15 cellular contexts compared by ENCODE assay signal in the genomic region with DNA sequence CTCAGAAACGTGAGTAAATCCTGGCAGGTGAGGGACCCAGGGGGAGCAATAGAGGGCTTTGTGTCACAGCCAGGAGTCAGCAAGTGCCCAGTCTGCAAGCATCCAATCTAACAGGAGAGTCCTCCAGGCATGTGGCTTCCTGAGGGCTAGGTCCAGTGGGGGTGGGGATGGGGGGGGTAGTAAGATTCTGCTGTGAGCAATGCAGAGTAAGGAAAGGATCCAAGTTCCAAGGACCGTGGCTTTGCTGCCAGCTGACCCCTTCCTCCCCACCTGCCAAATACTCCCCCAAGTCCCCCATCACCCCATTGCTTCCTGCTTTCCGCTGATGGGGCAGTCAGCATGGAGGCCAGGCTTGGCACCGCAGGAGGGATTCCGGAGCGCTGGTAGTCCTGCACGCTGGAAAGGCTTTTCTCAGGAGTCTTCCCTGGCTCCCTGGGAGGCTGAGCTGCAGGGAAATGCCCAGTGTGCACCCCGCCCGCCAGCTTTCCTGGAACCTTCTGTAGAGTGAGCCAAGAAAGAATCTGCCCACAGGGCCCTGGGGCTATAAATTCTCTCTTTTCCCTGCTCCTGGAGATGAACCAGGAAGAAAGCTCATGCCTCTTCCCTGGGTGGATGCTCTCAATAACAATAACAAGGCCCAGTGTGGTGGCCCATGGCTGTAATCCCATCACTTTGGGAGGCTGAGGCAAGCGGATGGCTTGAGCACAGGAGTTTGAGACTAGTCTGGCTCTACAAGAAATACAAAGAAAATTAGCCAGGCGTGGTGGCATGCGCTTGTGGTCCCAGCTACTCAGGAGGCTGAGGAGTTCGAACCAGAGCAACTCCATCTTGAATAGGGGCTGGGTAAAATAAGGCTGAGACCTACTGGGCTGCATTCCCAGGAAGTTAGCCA. TPM values are rescaled to one million over a fixed set of nuclear protein-coding genes. Genes with fewer than 3 reads are reported as not detected.
DNase-seq lines count a peak whose midpoint lies in the region; ATAC-seq, FAIRE-seq and TF ChIP-seq lines count a peak whose summit lies in the region.
"Had no signal": no experiment of that assay in that cellular context is flagged by ENCODE, and none has a peak within 500 bp of the region (broad histone marks: within the 10 kb centered on the region; RNA-seq: fewer than 3 reads in every experiment).

No MANE protein-coding gene starts in this region.

- H3K27ac ChIP-seq in ACC112 (ENCODE audit: low read depth, low read length) (peak overlapping the region; percentile 34; the same call in 1 of the 2 replicates), K562 (ENCODE audit: extremely low read depth, low read depth, low read length) (peak overlapping the region; percentile 37; the same call in 1 of the 3 replicates), tibial nerve (no peak overlapping the region)
- H3K27ac ChIP-seq: HL-60 had no signal

- no peaks in the 10 kb centered on the region for H3K9me1 ChIP-seq in K562 (ENCODE audit: control insufficient read depth, insufficient read depth, low read length)

- H3K79me2 ChIP-seq in ACC112 (ENCODE audit: control insufficient read depth, insufficient read depth, low read length, unreplicated experiment) (no peaks in the 10 kb centered on the region), K562 (ENCODE audit: control insufficient read depth, insufficient read depth, low read length) (no peaks in the 10 kb centered on the region)

- ATAC-seq in K562: peak; percentile 23
- no peak for ATAC-seq in naive thymus-derived CD8-positive, alpha-beta T cell
- ATAC-seq in sciatic nerve: no peak
- ATAC-seq in GM18511 (IDR thresholded peaks at IDR 0.05; ENCODE audit: unreplicated experiment): no peak
- ATAC-seq: activated naive CD4-positive, alpha-beta T cell treated with anti-CD3 and anti-CD28 coated beads, Interleukin-2, amount 50 U/mL, for 72 hours had no signal

- peaks cover 0 to 2% (median 0%) of the 10 kb centered on the region in 5 donors for H3K27me3 Mint-ChIP-seq in naive thymus-derived CD8-positive, alpha-beta T cell

- no peak overlapping the region for H2AFZ ChIP-seq in ACC112 (ENCODE audit: low read length, unreplicated experiment)
- peak overlapping the region; percentile 65 for H2AFZ ChIP-seq in K562 (ENCODE audit: low read depth, low read length)

- TF ChIP-seq EP300 in K562 (IDR thresholded peaks at IDR 0.05; ENCODE audit: low read length) (no peak), tibial nerve (IDR thresholded peaks at IDR 0.05) (no peak)

- no peaks in the 10 kb centered on the region for H3K9me3 ChIP-seq in K562 (replicated peaks; ENCODE audit: control insufficient read depth, insufficient read depth, low read depth, low read length)
- H3K9me3 ChIP-seq in tibial nerve: no peaks in the 10 kb centered on the region

- 76% methylated on average over 12 of the region's 13 CpGs for WGBS in K562 (ENCODE audit: insufficient coverage, low coverage, missing lambda C conversion rate)
- WGBS in tibial nerve, 2 donors: 75 to 82% methylated on average over 13 of the region's 13 CpGs

- no peak for TF ChIP-seq CTCF in K562 (IDR thresholded peaks at IDR 0.05 in 2 of 3, conservative IDR thresholded peaks at IDR 0.05 in 1 of 3; ENCODE audit: insufficient read depth in 2 of 3, low read depth in 1 of 3, low read length in 3 of 3)
- TF ChIP-seq CTCF in tibial nerve (IDR thresholded peaks at IDR 0.05): no peak

- BruUV-seq in K562 (replicated peaks; lab: Mats Ljungman, UMichigan): no TSS peak

- H3K4me2 ChIP-seq in K562 (ENCODE audit: insufficient read depth, low read length): no peak overlapping the region

- peak overlapping the region in 2 of 10 donors; percentile 31 to 56 for H3K27ac Mint-ChIP-seq in naive thymus-derived CD8-positive, alpha-beta T cell
- H3K27ac Mint-ChIP-seq: nephron progenitor cell had no signal

- H3K27me3 ChIP-seq in ACC112 (ENCODE audit: insufficient read depth, low read length) (no peaks in the 10 kb centered on the region), K562 (ENCODE audit: control insufficient read depth in 2 of 2, insufficient read depth in 2 of 2, low read length in 2 of 2) (no peaks in the 10 kb centered on the region; a peak in 1 of 5 replicates), tibial nerve (no peaks in the 10 kb centered on the region)

- H4K20me1 ChIP-seq in K562 (replicated peaks; ENCODE audit: control insufficient read depth, insufficient read depth, low read length): no peaks in the 10 kb centered on the region

- POLR2A ChIA-PET in K562 (lab: Yijun Ruan, JAX): interaction anchor here (1.7 to 1.9 kb wide), 2 partner anchors 12 to 48 kb away, joined by 6 to 7 read pairs; no protein-coding TSS in a partner anchor
- POLR2A ChIA-PET in naive thymus-derived CD8-positive, alpha-beta T cell (lab: Charles Lee): no interaction called here

- no peaks in the 10 kb centered on the region for H3K9me3 Mint-ChIP-seq in naive thymus-derived CD8-positive, alpha-beta T cell
- H3K9me3 Mint-ChIP-seq: activated naive CD4-positive, alpha-beta T cell treated with anti-CD3 and anti-CD28 coated beads, Interleukin-2, amount 50 U/mL, for 72 hours had no signal

- no peak for FAIRE-seq in K562 (lab: Jason Lieb, UNC)

- H3K36me3 Mint-ChIP-seq in naive thymus-derived CD8-positive, alpha-beta T cell: no peaks in the 10 kb centered on the region
- H3K36me3 Mint-ChIP-seq: activated naive CD4-positive, alpha-beta T cell treated with anti-CD3 and anti-CD28 coated beads, Interleukin-2, amount 50 U/mL, for 72 hours had no signal

- H3K4me1 ChIP-seq in ACC112 (ENCODE audit: control insufficient read depth, insufficient read depth, low read length, unreplicated experiment) (peaks cover 19% of the 10 kb centered on the region), K562 (replicated peaks in 1 of 2; ENCODE audit: control insufficient read depth in 2 of 2, insufficient read depth in 2 of 2, low read length in 2 of 2) (peaks cover 29 to 39% of the 10 kb centered on the region in 2 experiments), tibial nerve (peaks cover 0 to 4% (median 0%) of the 10 kb centered on the region in 4 donors)

- in situ Hi-C loops in K562 (cut with MboI): no loop called here

- H3K9ac ChIP-seq in K562 (ENCODE audit: insufficient read depth in 1 of 2, low read depth in 2 of 2, low read length in 2 of 2): peak overlapping the region in 1 of 2 experiments; percentile 66; a peak in 1 of 4 replicates

- no peak overlapping the region for H3K4me3 ChIP-seq in ACC112 (ENCODE audit: low read depth, low read length)
- no peak overlapping the region for H3K4me3 ChIP-seq in K562
- H3K4me3 ChIP-seq in tibial nerve: no peak overlapping the region

- no peak overlapping the region for H3K4me3 Mint-ChIP-seq in naive thymus-derived CD8-positive, alpha-beta T cell
- H3K4me3 Mint-ChIP-seq: nephron progenitor cell had no signal

- CTCF ChIA-PET in K562 (lab: Yijun Ruan, JAX; ENCODE audit: low intra/inter-chr PET ratio): no interaction called here

- DNase-seq in H4 (ENCODE audit: low spot score): peak; percentile 72
- no peak for DNase-seq in K562 (ENCODE audit: extremely low read depth in 1 of 4, low spot score in 3 of 4)
- peak; percentile 60 for DNase-seq in kidney glomerular epithelial cell (lab: John Stamatoyannopoulos, UW)
- DNase-seq in tibial nerve (ENCODE audit: low spot score in 2 of 2): no peak
- DNase-seq in naive thymus-derived CD8-positive, alpha-beta T cell: no peak
- no peak for DNase-seq in sciatic nerve (ENCODE audit: low spot score)
- DNase-seq: AML-193, GDM1, MM.1S, NCI-H2171, nephron progenitor cell had no signal

- TF ChIP-seq POLR2A in K562 (conservative IDR thresholded peaks at IDR 0.05): no peak
- TF ChIP-seq POLR2A in tibial nerve (IDR thresholded peaks at IDR 0.05): no peak

- intact Hi-C loops in K562 (cut with micrococcal nuclease): no loop called here
- intact Hi-C loops in sciatic nerve (cut with DNase I): no loop called here

- peaks cover 0 to 3% (median 0%) of the 10 kb centered on the region in 4 donors for H3K4me1 Mint-ChIP-seq in naive thymus-derived CD8-positive, alpha-beta T cell

- H3K36me3 ChIP-seq in ACC112 (ENCODE audit: insufficient read depth, low read length) (no peaks in the 10 kb centered on the region), K562 (ENCODE audit: control insufficient read depth, insufficient read depth, low read length) (no peaks in the 10 kb centered on the region), tibial nerve (no peaks in the 10 kb centered on the region)

- TF ChIP-seq RAD21 in K562 (CRISPR knock-in tag; conservative IDR thresholded peaks at IDR 0.05 in 1 of 2, IDR thresholded peaks at IDR 0.05 in 1 of 2): no peak

TF ChIP-seq in K562, 482 proteins besides CTCF, POLR2A, EP300 and RAD21 (continues in another document):
- TF ChIP-seq ZNF197 (CRISPR knock-in tag; IDR thresholded peaks at IDR 0.05; ENCODE audit: low read depth): peak; percentile 58; the same call in 1 of the 2 replicates
- no peak for TF ChIP-seq ETV6 (IDR thresholded peaks at IDR 0.05; ENCODE audit: borderline replicate concordance in 1 of 2, low read depth in 2 of 2, low read length in 1 of 2)
- TF ChIP-seq ETV6 (CRISPR knock-in tag; IDR thresholded peaks at IDR 0.05; ENCODE audit: borderline replicate concordance): no peak
- TF ChIP-seq CREM (IDR thresholded peaks at IDR 0.05; ENCODE audit: low read depth): no peak
- no peak for TF ChIP-seq MEIS2 (IDR thresholded peaks at IDR 0.05; ENCODE audit: partially characterized antibody)

RNA-seq across cellular contexts. Expression of a gene that starts 46.1 kb away (rescaled TPM):
- total RNA-seq in H4 (2014; rRNA removed; shearing (Covaris generic)): 966 and 1,264 TPM in 2 replicates
- 340 and 424 TPM in 2 replicates for total RNA-seq in K562 (2011; cell fraction: chromatin; rRNA removed; ENCODE audit: low replicate concordance)
- total RNA-seq in K562 (2011; cell fraction: nucleolus; rRNA removed): 235 and 254 TPM in 2 replicates
- total RNA-seq in K562 (2011; cell fraction: nucleoplasm; rRNA removed): 466 and 809 TPM in 2 replicates
- 542 and 714 TPM in 2 replicates for total RNA-seq in K562 (2014; rRNA removed)
- total RNA-seq in K562 (2014; rRNA removed; fragmentation: Illumina TruSeq; extraction: Trizol): 854 and 941 TPM in 2 replicates
- total RNA-seq in K562 (2015; rRNA removed; fragmentation: Illumina TruSeq; extraction: Trizol): 794 and 802 TPM in 2 replicates
- 1,987 and 1,991 TPM in 2 replicates for total RNA-seq in K562 (2021)
- polyA plus RNA-seq in K562 (2011; rRNA removed): 692 and 749 TPM in 2 replicates
- 753 and 1,113 TPM in 2 replicates for polyA plus RNA-seq in K562 (2011; cell fraction: cytosol; rRNA removed)
- 360 and 464 TPM in 2 replicates for polyA plus RNA-seq in K562 (2011; cell fraction: nucleus; rRNA removed)
- polyA plus RNA-seq in K562 (2012): 2,840 and 5,114 TPM in 2 replicates
- 2,369 and 3,146 TPM in 2 replicates for polyA plus RNA-seq in K562 (2014; fragmentation: Illumina TruSeq; extraction: Trizol)
- polyA plus RNA-seq in K562 (2014; fragmentation: Nextera tagmentation; extraction: Ambion mirVana): 100 to 1,000 TPM; 370 to 426 TPM
- polyA plus RNA-seq in K562 (2014; rRNA removed): 1,104 and 1,916 TPM in 2 replicates
- polyA minus RNA-seq in K562 (2011; rRNA and poly(A)+ RNA removed): 797 and 971 TPM in 2 replicates
- 687 and 1,035 TPM in 2 replicates for polyA minus RNA-seq in K562 (2011; cell fraction: cytosol; rRNA and poly(A)+ RNA removed)
- 101 and 228 TPM in 2 replicates for polyA minus RNA-seq in K562 (2011; cell fraction: nucleus; rRNA and poly(A)+ RNA removed)
- total RNA-seq in tibial nerve: 1,000 to 10,000 TPM; 3,872 to 5,003 (median 4,779) TPM
- total RNA-seq in naive thymus-derived CD8-positive, alpha-beta T cell: 100 to 1,000 TPM; 571 to 598 TPM
- polyA plus RNA-seq in naive thymus-derived CD8-positive, alpha-beta T cell: 1,000 to 10,000 TPM; 1,933 to 2,491 (median 2,221) TPM
- total RNA-seq in sciatic nerve: 4,297 TPM

Comparison
In these comparisons a context has a peak if more than half of its experiments do, and no peak if none do; other contexts are left out.
1. H3K27ac ChIP-seq: peak in ACC112 (single experiment) and K562 (single experiment); none in tibial nerve (0 of 4).
2. DNase-seq: peak in H4 (single experiment) and kidney glomerular epithelial cell (single experiment); none in K562 (0 of 4), tibial nerve (0 of 2), naive thymus-derived CD8-positive, alpha-beta T cell (0 of 10) and sciatic nerve (single experiment).